In genomic region chr16:14961405-14962186, GRCh38 we compare ENCODE assay signal across 3 cellular contexts.
TF ChIP-seq lines count a peak whose summit lies in the region.

No MANE protein-coding gene starts in this region.

TF ChIP-seq in A549, 52 proteins besides CTCF, POLR2A, EP300 and RAD21 (continues in another document):
- no peak for TF ChIP-seq HMGXB4 (CRISPR knock-in tag; IDR thresholded peaks at IDR 0.05; ENCODE audit: borderline replicate concordance)
- TF ChIP-seq HOXB5 (CRISPR knock-in tag; IDR thresholded peaks at IDR 0.05) = no peak
- no peak for TF ChIP-seq JUNB (IDR thresholded peaks at IDR 0.05)
- TF ChIP-seq PBX3 (IDR thresholded peaks at IDR 0.05) = no peak
- TF ChIP-seq FOSL2 (IDR thresholded peaks at IDR 0.05) = no peak
- no peak for TF ChIP-seq FOSL2 (CRISPR knock-in tag; IDR thresholded peaks at IDR 0.05)
- no peak for TF ChIP-seq HES2 (IDR thresholded peaks at IDR 0.05)
- TF ChIP-seq RFX5 (IDR thresholded peaks at IDR 0.05) = no peak
- TF ChIP-seq TFCP2L1 (CRISPR knock-in tag; IDR thresholded peaks at IDR 0.05) = no peak
- no peak for TF ChIP-seq MAZ (IDR thresholded peaks at IDR 0.05; ENCODE audit: borderline replicate concordance, low read depth, low read length)
- no peak for TF ChIP-seq ZSCAN20 (CRISPR knock-in tag; IDR thresholded peaks at IDR 0.05)
- TF ChIP-seq BCL3 (IDR thresholded peaks at IDR 0.05) = no peak
- no peak for TF ChIP-seq POLR2AphosphoS2 (conservative IDR thresholded peaks at IDR 0.05; ENCODE audit: low read length)
- TF ChIP-seq HOXB13 (CRISPR knock-in tag; IDR thresholded peaks at IDR 0.05; ENCODE audit: low read depth) = no peak
- no peak for TF ChIP-seq CHD2 (IDR thresholded peaks at IDR 0.05; ENCODE audit: low read length, partially characterized antibody)
- no peak for TF ChIP-seq ELK1 (IDR thresholded peaks at IDR 0.05; ENCODE audit: low read depth, low read length)
- no peak for TF ChIP-seq MAX (IDR thresholded peaks at IDR 0.05)

TF ChIP-seq in HEK293, 187 proteins besides CTCF, POLR2A, EP300 and RAD21:
- TF ChIP-seq INSM2 (tag by site-specific recombination; IDR thresholded peaks at IDR 0.05) = no peak
- TF ChIP-seq ZNF394 (tag by site-specific recombination; IDR thresholded peaks at IDR 0.05; ENCODE audit: borderline replicate concordance) = peak; percentile 60; the same call in 1 of the 2 replicates

TF ChIP-seq in K562, 482 proteins besides CTCF, POLR2A, EP300 and RAD21:
- TF ChIP-seq ZC3H8 (IDR thresholded peaks at IDR 0.05) (no peak), SMARCE1 (IDR thresholded peaks at IDR 0.05) (no peak), ELF4 (CRISPR knock-in tag; IDR thresholded peaks at IDR 0.05) (0 out of 2 replicates have a peak, but pooled peaks have one; percentile 21), RERE (CRISPR knock-in tag; IDR thresholded peaks at IDR 0.05; ENCODE audit: borderline replicate concordance) (no peak), MEIS2 (IDR thresholded peaks at IDR 0.05; ENCODE audit: partially characterized antibody) (peak; percentile 2), CHCHD3 (CRISPR knock-in tag; IDR thresholded peaks at IDR 0.05) (no peak), MCM2 (IDR thresholded peaks at IDR 0.05; ENCODE audit: low read depth) (no peak), SIX5 (IDR thresholded peaks at IDR 0.05; ENCODE audit: borderline replicate concordance in 1 of 2, insufficient read depth in 1 of 2, low read depth in 1 of 2, low read length in 2 of 2) (no peak), BCL6 (CRISPR knock-in tag; IDR thresholded peaks at IDR 0.05) (no peak), NKRF (IDR thresholded peaks at IDR 0.05; ENCODE audit: borderline replicate concordance) (no peak)
